In the genomic region with DNA sequence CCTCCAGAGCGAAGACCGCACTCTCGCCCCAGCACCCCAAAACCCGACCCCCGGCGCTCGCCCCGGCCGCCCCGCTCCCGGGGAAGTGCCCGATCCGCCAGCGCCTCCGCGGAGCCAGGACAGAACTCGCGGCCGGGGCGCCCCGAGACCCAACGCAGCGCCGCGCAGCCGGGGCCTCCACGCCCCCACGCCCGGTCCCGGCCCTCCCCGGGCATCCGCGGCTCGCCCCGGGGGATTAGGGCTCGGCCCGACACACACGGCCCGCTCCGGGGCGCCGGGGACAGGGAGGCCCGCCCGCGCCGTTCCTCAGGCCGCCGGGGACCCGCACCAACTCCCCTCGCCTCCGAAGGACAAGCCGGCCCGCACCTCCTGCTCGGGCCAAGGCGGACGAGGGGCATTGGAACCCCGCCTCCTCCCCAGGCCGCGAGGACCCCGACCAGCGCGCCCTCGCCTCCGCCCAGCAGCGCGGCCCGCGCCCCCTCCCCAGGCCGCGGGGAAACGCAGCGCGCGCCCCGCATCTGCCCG, we compare ENCODE assay signal across 8 cellular contexts. TPM values are rescaled to one million over a fixed set of nuclear protein-coding genes. Genes with fewer than 3 reads are reported as not detected.
DNase-seq lines count a peak whose midpoint lies in the region; ATAC-seq and TF ChIP-seq lines count a peak whose summit lies in the region.

No MANE protein-coding gene starts in this region.

- DNase-seq in NCI-H774 (lab: John Stamatoyannopoulos, UW) (peak; percentile 3), body of pancreas (peak; percentile 15 to 36 (median 28)), iPS-NIHi7 (ENCODE audit: extremely low spot score) (peak; percentile 33), NCI-H526 treated with DMSO at 0.1 percent for 48 hours (lab: John Stamatoyannopoulos, UW) (no peak), NCI-H226 (no peak), Ammon's horn (ENCODE audit: low spot score) (no peak)
- DNase-seq in stimulated activated CD4-positive, alpha-beta T cell treated with anti-CD3 and anti-CD28 coated beads, Interleukin-4, amount 100 ng/mL, for 1 hour, result peak; percentile 46

- no peak for TF ChIP-seq CTCF in body of pancreas (IDR thresholded peaks at IDR 0.05)

- intact Hi-C loops in body of pancreas (cut with DNase I), result loop anchor here (10.0 kb wide), 1 partner anchor 158 kb away; no protein-coding TSS in a partner anchor

- peak; percentile 15 for ATAC-seq in GM19397 (IDR thresholded peaks at IDR 0.05; ENCODE audit: unreplicated experiment)
- ATAC-seq in body of pancreas, result peak; percentile 41

- peak overlapping the region; percentile 59 to 87 (median 80) for H3K27ac ChIP-seq in body of pancreas

- 1% methylated on average over 75 of the region's 76 CpGs; no CpG with 5 or more reads in 1 of the 2 donors for WGBS in body of pancreas, 2 donors

- peaks cover 27% of the 10 kb centered on the region for H3K4me1 ChIP-seq in body of pancreas

- no peak for TF ChIP-seq POLR2A in body of pancreas (IDR thresholded peaks at IDR 0.05)

- H3K27me3 ChIP-seq in body of pancreas, result no peaks in the 10 kb centered on the region

- H3K9me3 ChIP-seq in body of pancreas, result no peaks in the 10 kb centered on the region

- peak overlapping the region; percentile 71 to 85 for H3K4me3 ChIP-seq in body of pancreas

- no peaks in the 10 kb centered on the region for H3K36me3 ChIP-seq in body of pancreas (replicated peaks in 1 of 2; ENCODE audit: insufficient read depth in 1 of 2, low read depth in 2 of 2)

RNA-seq across cellular contexts. Expression of a gene that starts 0.5 kb away (rescaled TPM):
- 10 to 100 TPM; 17.1 to 17.9 TPM for total RNA-seq in body of pancreas

RNA-seq across cellular contexts. Expression of a gene that starts 11.2 kb away (rescaled TPM):
- total RNA-seq in body of pancreas, result 10 to 100 TPM in 1 of 2 donors, 1 to 10 TPM in 1; 9.6 to 11.4 TPM

Comparison
In these comparisons a context has a peak if more than half of its experiments do, and no peak if none do; other contexts are left out.
1. DNase-seq: peak in NCI-H774 (single experiment), body of pancreas (4 of 4), iPS-NIHi7 (single experiment) and stimulated activated CD4-positive, alpha-beta T cell treated with anti-CD3 and anti-CD28 coated beads, Interleukin-4, amount 100 ng/mL, for 1 hour (single experiment); none in NCI-H526 treated with DMSO at 0.1 percent for 48 hours (single experiment), NCI-H226 (single experiment) and Ammon's horn (single experiment).